ENCODE assay signal across 1 cellular context in genomic region chr18:25019086-25019860, GRCh38.
TF ChIP-seq lines count a peak whose summit lies in the region.

No MANE protein-coding gene starts in this region.

TF ChIP-seq in GM23338, 12 proteins besides CTCF, POLR2A, EP300 and RAD21 (continued from another document):
- TF ChIP-seq, protein P1, sequence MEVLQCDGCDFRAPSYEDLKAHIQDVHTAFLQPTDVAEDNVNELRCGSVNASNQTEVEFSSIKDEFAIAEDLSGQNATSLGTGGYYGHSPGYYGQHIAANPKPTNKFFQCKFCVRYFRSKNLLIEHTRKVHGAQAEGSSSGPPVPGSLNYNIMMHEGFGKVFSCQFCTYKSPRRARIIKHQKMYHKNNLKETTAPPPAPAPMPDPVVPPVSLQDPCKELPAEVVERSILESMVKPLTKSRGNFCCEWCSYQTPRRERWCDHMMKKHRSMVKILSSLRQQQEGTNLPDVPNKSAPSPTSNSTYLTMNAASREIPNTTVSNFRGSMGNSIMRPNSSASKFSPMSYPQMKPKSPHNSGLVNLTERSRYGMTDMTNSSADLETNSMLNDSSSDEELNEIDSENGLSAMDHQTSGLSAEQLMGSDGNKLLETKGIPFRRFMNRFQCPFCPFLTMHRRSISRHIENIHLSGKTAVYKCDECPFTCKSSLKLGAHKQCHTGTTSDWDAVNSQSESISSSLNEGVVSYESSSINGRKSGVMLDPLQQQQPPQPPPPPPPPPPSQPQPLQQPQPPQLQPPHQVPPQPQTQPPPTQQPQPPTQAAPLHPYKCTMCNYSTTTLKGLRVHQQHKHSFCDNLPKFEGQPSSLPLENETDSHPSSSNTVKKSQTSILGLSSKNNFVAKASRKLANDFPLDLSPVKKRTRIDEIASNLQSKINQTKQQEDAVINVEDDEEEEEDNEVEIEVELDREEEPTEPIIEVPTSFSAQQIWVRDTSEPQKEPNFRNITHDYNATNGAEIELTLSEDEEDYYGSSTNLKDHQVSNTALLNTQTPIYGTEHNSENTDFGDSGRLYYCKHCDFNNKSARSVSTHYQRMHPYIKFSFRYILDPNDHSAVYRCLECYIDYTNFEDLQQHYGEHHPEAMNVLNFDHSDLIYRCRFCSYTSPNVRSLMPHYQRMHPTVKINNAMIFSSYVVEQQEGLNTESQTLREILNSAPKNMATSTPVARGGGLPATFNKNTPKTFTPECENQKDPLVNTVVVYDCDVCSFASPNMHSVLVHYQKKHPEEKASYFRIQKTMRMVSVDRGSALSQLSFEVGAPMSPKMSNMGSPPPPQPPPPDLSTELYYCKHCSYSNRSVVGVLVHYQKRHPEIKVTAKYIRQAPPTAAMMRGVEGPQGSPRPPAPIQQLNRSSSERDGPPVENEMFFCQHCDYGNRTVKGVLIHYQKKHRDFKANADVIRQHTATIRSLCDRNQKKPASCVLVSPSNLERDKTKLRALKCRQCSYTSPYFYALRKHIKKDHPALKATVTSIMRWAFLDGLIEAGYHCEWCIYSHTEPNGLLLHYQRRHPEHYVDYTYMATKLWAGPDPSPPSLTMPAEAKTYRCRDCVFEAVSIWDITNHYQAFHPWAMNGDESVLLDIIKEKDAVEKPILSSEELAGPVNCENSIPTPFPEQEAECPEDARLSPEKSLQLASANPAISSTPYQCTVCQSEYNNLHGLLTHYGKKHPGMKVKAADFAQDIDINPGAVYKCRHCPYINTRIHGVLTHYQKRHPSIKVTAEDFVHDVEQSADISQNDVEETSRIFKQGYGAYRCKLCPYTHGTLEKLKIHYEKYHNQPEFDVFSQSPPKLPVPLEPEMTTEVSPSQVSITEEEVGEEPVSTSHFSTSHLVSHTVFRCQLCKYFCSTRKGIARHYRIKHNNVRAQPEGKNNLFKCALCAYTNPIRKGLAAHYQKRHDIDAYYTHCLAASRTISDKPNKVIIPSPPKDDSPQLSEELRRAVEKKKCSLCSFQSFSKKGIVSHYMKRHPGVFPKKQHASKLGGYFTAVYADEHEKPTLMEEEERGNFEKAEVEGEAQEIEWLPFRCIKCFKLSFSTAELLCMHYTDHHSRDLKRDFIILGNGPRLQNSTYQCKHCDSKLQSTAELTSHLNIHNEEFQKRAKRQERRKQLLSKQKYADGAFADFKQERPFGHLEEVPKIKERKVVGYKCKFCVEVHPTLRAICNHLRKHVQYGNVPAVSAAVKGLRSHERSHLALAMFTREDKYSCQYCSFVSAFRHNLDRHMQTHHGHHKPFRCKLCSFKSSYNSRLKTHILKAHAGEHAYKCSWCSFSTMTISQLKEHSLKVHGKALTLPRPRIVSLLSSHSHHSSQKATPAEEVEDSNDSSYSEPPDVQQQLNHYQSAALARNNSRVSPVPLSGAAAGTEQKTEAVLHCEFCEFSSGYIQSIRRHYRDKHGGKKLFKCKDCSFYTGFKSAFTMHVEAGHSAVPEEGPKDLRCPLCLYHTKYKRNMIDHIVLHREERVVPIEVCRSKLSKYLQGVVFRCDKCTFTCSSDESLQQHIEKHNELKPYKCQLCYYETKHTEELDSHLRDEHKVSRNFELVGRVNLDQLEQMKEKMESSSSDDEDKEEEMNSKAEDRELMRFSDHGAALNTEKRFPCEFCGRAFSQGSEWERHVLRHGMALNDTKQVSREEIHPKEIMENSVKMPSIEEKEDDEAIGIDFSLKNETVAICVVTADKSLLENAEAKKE (CRISPR knock-in tag; IDR thresholded peaks at IDR 0.05) = no peak
TF ChIP-seq in GM23338: peak in this region for 0.
